Comparison of ENCODE assay signal across 17 cellular contexts in the genomic region with DNA sequence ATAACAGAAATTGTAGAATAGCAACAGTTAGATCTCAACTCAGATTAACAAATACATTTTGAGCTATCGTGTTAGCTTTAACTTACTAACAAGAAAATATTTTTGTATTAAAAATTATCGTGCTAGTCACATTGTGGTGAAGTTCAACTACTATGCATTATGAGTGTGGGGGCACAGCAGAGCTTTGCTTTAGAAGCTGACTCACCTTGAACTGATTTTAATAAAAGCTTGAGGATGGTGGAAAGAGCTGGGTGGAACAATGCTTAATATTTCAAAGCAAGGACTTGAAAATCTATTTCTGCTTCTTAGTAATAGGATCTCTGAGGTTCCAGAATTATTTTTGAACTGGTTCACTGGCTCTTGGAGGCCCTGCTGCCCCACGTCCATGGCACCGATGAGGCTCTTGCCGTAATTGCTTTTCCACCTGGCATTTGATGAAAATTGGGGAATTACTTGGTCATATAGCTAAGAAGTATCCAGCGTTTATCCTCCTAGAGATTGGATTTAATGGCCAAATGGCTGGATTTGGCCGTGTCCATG.
"Had no signal": no experiment of that assay in that cellular context is flagged by ENCODE, and none has a peak within 500 bp of the region (broad histone marks: within the 10 kb centered on the region; RNA-seq: fewer than 3 reads in every experiment).

No MANE protein-coding gene starts in this region.

- DNase-seq: activated CD4-positive, alpha-beta T cell treated with anti-CD3 and anti-CD28 coated beads, Interleukin-2, amount 50 U/mL, for 1 hour; activated CD8-positive, alpha-beta memory T cell treated with anti-CD3 and anti-CD28 coated beads, Interleukin-2, amount 50 U/mL, for 4 hours; activated naive CD4-positive, alpha-beta T cell treated with anti-CD3 and anti-CD28 coated beads for 36 hours; activated T-cell treated with anti-CD3 and anti-CD28 coated beads, Interleukin-2, amount 50 U/mL, for 4 hours; cerebellar nuclear complex; cortex of kidney; effector CD4-positive, alpha-beta T cell; islet precursor cell; left colon; lower lobe of right lung; retina; stimulated activated naive B cell treated with anti-CD40 and anti-IgM and Interleukin-4, amounts not matched to agents 10 μg/mL and 1 μg/mL and 100 μg/mL, for 72 hours; T1000 had no signal

- H3K36me3 ChIP-seq: lower lobe of right lung, tibial nerve had no signal

- H3K27me3 ChIP-seq: tibial nerve had no signal

- ATAC-seq: activated CD4-positive, CD25-positive, alpha-beta regulatory T cell treated with anti-CD3 and anti-CD28 coated beads, Interleukin-2, amount 50 U/mL, for 24 hours; activated T-cell treated with anti-CD3 and anti-CD28 coated beads, Interleukin-2, amount 50 U/mL, for 4 hours; left colon; natural killer cell treated with Interleukin-12 subunit alpha and Interleukin-12 subunit beta and Interleukin-15 and Interleukin-18, amount 100 ng/mL, for 72 hours; stimulated activated naive B cell treated with anti-CD40 and anti-IgM and Interleukin-4, amounts not matched to agents 10 μg/mL and 1 μg/mL and 100 μg/mL, for 72 hours had no signal

- H3K27ac ChIP-seq: lower lobe of right lung, parathyroid adenoma had no signal

- H3K9me3 ChIP-seq: lower lobe of right lung, tibial nerve had no signal

- H3K4me1 ChIP-seq: parathyroid adenoma had no signal

- H3K4me3 ChIP-seq: lower lobe of right lung, tibial nerve had no signal
